ENCODE assay signal across 17 cellular contexts in genomic region chr6:90496617-90497016, GRCh38.
DNase-seq lines count a peak whose midpoint lies in the region; ATAC-seq and TF ChIP-seq lines count a peak whose summit lies in the region.
"Had no signal": no experiment of that assay in that cellular context is flagged by ENCODE, and none has a peak within 500 bp of the region (broad histone marks: within the 10 kb centered on the region; RNA-seq: fewer than 3 reads in every experiment).

No MANE protein-coding gene starts in this region.

- no peak for ATAC-seq in HG03457 (IDR thresholded peaks at IDR 0.05; ENCODE audit: unreplicated experiment)
- no peak for ATAC-seq in GM18520 (IDR thresholded peaks at IDR 0.05; ENCODE audit: unreplicated experiment)
- ATAC-seq: PC-3 had no signal

- peaks cover 1% of the 10 kb centered on the region for H3K79me2 ChIP-seq in trophoblast cell (ENCODE audit: control insufficient read depth, insufficient read depth, low read length, poor library complexity)

- H3K36me3 Mint-ChIP-seq in endothelial cell (ENCODE audit: low read depth, unreplicated experiment): peaks cover 5% of the 10 kb centered on the region
- H3K36me3 Mint-ChIP-seq: CD4-positive, alpha-beta memory T cell had no signal

- no peak overlapping the region for H3K14ac ChIP-seq in trophoblast cell (ENCODE audit: low read length)

- intact Hi-C loops in colonic mucosa (cut with DNase I): no loop called here

- no peak overlapping the region for H3K4ac ChIP-seq in trophoblast cell (ENCODE audit: low read depth, low read length)

- peak overlapping the region; percentile 11; the same call in 1 of the 2 replicates for H3K27ac ChIP-seq in HUES6 (ENCODE audit: low read depth, low read length)
- H3K27ac ChIP-seq in trophoblast cell (ENCODE audit: low read depth, low read length): peak overlapping the region; percentile 3
- H3K27ac ChIP-seq in colonic mucosa: no peak overlapping the region
- H3K27ac ChIP-seq: SJSA1 had no signal

- H3K36me3 ChIP-seq in HUES6 (ENCODE audit: control insufficient read depth, insufficient read depth, low read length) (no peaks in the 10 kb centered on the region), trophoblast cell (ENCODE audit: control insufficient read depth in 1 of 2, insufficient read depth in 2 of 2, low read length in 2 of 2) (no peaks in the 10 kb centered on the region), colonic mucosa (no peaks in the 10 kb centered on the region)
- H3K36me3 ChIP-seq: SJSA1 had no signal

- peaks cover 55% of the 10 kb centered on the region for H3K4me1 Mint-ChIP-seq in endothelial cell (ENCODE audit: unreplicated experiment)
- H3K4me1 Mint-ChIP-seq: B cell had no signal

- peak overlapping the region; percentile 50 for H2BK5ac ChIP-seq in trophoblast cell (ENCODE audit: low read depth, low read length, poor library complexity)

- H4K91ac ChIP-seq in trophoblast cell (ENCODE audit: low read depth, low read length): no peak overlapping the region

- in situ Hi-C loops in KBM-7 (cut with MboI; ENCODE audit: low pct_unique_long_range_greater_than_20kb, low sequenced_read_pairs): no loop called here

- H3K9ac ChIP-seq in HUES6 (ENCODE audit: low read length) (no peak overlapping the region), trophoblast cell (ENCODE audit: low read length) (no peak overlapping the region), colonic mucosa (ENCODE audit: low read depth in 2 of 2, low read length in 2 of 2) (no peak overlapping the region)

- DNase-seq in endothelial cell (ENCODE audit: low spot score): no peak
- peak; percentile 77 for DNase-seq in islet precursor cell
- no peak for DNase-seq in trophoblast cell
- no peak for DNase-seq in colonic mucosa
- DNase-seq in KBM-7: no peak
- DNase-seq: CD4-positive, alpha-beta memory T cell; GF-D8; Kasumi-1; NCI-H1417; NCI-H2081; NCI-H345; PC-3 had no signal

- no peaks in the 10 kb centered on the region for H3K9me3 ChIP-seq in HUES6 (ENCODE audit: control insufficient read depth, insufficient read depth, low read depth, low read length)
- no peaks in the 10 kb centered on the region for H3K9me3 ChIP-seq in trophoblast cell (ENCODE audit: insufficient read depth, low read depth, low read length)
- H3K9me3 ChIP-seq in colonic mucosa: no peaks in the 10 kb centered on the region
- H3K9me3 ChIP-seq: SJSA1 had no signal

- no peak overlapping the region for H3K4me2 ChIP-seq in trophoblast cell (ENCODE audit: low read length)

- TF ChIP-seq CTCF in endothelial cell (IDR thresholded peaks at IDR 0.05; ENCODE audit: unreplicated experiment): no peak
- no peak for TF ChIP-seq CTCF in colonic mucosa (IDR thresholded peaks at IDR 0.05)

- no peak overlapping the region for H2BK120ac ChIP-seq in trophoblast cell (ENCODE audit: insufficient read depth, low read length, poor library complexity)

- peak overlapping the region; percentile 65 for H3K27ac Mint-ChIP-seq in endothelial cell (ENCODE audit: unreplicated experiment)
- H3K27ac Mint-ChIP-seq: B cell; CD4-positive, alpha-beta memory T cell had no signal

- no CpG with 5 or more reads among the region's 7 CpGs for WGBS in trophoblast cell (ENCODE audit: extremely low coverage, insufficient coverage, insufficient read length)

- peaks cover 4% of the 10 kb centered on the region for H3K27me3 Mint-ChIP-seq in endothelial cell (ENCODE audit: unreplicated experiment)

- no peak overlapping the region for H2AFZ ChIP-seq in trophoblast cell (ENCODE audit: insufficient read depth, low read length, poor library complexity)

- H3K4me3 ChIP-seq in HUES6 (ENCODE audit: low read depth, low read length) (no peak overlapping the region), trophoblast cell (ENCODE audit: low read depth, low read length) (no peak overlapping the region), colonic mucosa (no peak overlapping the region)
- H3K4me3 ChIP-seq: SJSA1 had no signal

- peaks cover 55% of the 10 kb centered on the region for H3K4me1 ChIP-seq in HUES6 (ENCODE audit: control insufficient read depth, insufficient read depth, low read length)
- peaks cover 2 to 6% of the 10 kb centered on the region in 2 experiments for H3K4me1 ChIP-seq in trophoblast cell (ENCODE audit: control insufficient read depth in 1 of 2, insufficient read depth in 2 of 2, low read length in 2 of 2)
- no peaks in the 10 kb centered on the region for H3K4me1 ChIP-seq in colonic mucosa

- no peak overlapping the region for H3K18ac ChIP-seq in trophoblast cell (ENCODE audit: low read length)

- peak overlapping the region; percentile 74 for H4K8ac ChIP-seq in trophoblast cell (ENCODE audit: low read depth, low read length)

- H3K27me3 ChIP-seq in HUES6 (ENCODE audit: control insufficient read depth, insufficient read depth, low read length): no peaks in the 10 kb centered on the region
- H3K27me3 ChIP-seq in trophoblast cell (ENCODE audit: insufficient read depth, low read length): no peaks in the 10 kb centered on the region
- H3K27me3 ChIP-seq in colonic mucosa: no peaks in the 10 kb centered on the region
- H3K27me3 ChIP-seq: SJSA1 had no signal

- no peaks in the 10 kb centered on the region for H3K9me3 Mint-ChIP-seq in endothelial cell (ENCODE audit: unreplicated experiment)
- H3K9me3 Mint-ChIP-seq: CD4-positive, alpha-beta memory T cell had no signal

- no peak overlapping the region for H2AK5ac ChIP-seq in trophoblast cell (ENCODE audit: low read length)

- peak overlapping the region; percentile 12 for H2BK12ac ChIP-seq in trophoblast cell (ENCODE audit: low read length)

- H3K4me3 Mint-ChIP-seq in endothelial cell (ENCODE audit: unreplicated experiment): no peak overlapping the region
- H3K4me3 Mint-ChIP-seq: B cell; CD4-positive, alpha-beta memory T cell had no signal

- H3K79me1 ChIP-seq in trophoblast cell (ENCODE audit: low read length): no peaks in the 10 kb centered on the region

- no peak overlapping the region for H4K12ac ChIP-seq in trophoblast cell (ENCODE audit: low read depth, low read length)

- H3K23ac ChIP-seq in trophoblast cell (ENCODE audit: low read length): no peak overlapping the region
